Comparison of ENCODE assay signal across 10 cellular contexts in the genomic region with DNA sequence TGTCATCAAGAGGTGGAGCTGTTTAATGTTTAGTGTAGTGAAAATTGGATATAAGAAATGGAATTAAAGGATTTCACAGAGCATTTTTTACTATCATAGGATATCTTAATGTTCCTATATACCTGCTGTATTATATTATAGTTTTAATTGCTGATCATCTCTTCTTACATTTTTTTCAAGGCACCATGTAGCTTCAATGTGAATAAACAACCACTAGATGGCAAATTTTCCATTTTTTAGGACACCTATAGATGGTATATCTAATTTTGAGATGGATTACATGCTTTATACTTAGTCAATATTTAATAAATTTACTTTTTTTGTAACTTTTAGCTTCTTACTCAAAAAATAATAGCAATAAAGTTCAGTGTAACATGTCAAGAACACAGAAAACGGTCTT. TPM values are rescaled to one million over a fixed set of nuclear protein-coding genes. Genes with fewer than 3 reads are reported as not detected.
A peak's percentile ranks its signal among the peaks of the same experiment; 100 is the strongest.
DNase-seq lines count a peak whose midpoint lies in the region; ATAC-seq and TF ChIP-seq lines count a peak whose summit lies in the region.
"Had no signal": no experiment of that assay in that cellular context is flagged by ENCODE, and none has a peak within 500 bp of the region (broad histone marks: within the 10 kb centered on the region; RNA-seq: fewer than 3 reads in every experiment).

No MANE protein-coding gene starts in this region.

- H3K9me3 ChIP-seq in BE2C (no peaks in the 10 kb centered on the region), HCT116 (ENCODE audit: control insufficient read depth in 1 of 2, insufficient read depth in 1 of 2, low read depth in 1 of 2, low read length in 2 of 2) (no peaks in the 10 kb centered on the region; a peak in 1 of 4 replicates), OCI-LY3 (ENCODE audit: insufficient read depth, low read length) (no peaks in the 10 kb centered on the region), sigmoid colon (no peaks in the 10 kb centered on the region)

- H3K79me2 ChIP-seq in HCT116 (ENCODE audit: insufficient read depth, low read length) (no peaks in the 10 kb centered on the region), OCI-LY3 (ENCODE audit: low read length) (no peaks in the 10 kb centered on the region)
- H3K79me2 ChIP-seq: parathyroid adenoma had no signal

- CTCF ChIA-PET in HCT116 (lab: Charles Lee): interaction anchor here (0.6 to 1.7 kb wide), 7 partner anchors 8 to 1044 kb away, joined by 3 to 7 read pairs (median 3); no protein-coding TSS in a partner anchor

- TF ChIP-seq CTCF in BE2C (IDR thresholded peaks at IDR 0.05; ENCODE audit: low read depth, low read length) (peak; percentile 54), HCT116 (IDR thresholded peaks at IDR 0.05 in 2 of 3, conservative IDR thresholded peaks at IDR 0.05 in 1 of 3; ENCODE audit: borderline replicate concordance in 1 of 3, insufficient read depth in 1 of 3, low read depth in 2 of 3, low read length in 2 of 3) (peak in 2 of 3 experiments; percentile 33 to 42; a peak in 3 of 6 replicates), OCI-LY3 (IDR thresholded peaks at IDR 0.05; ENCODE audit: low read depth, low read length) (peak; percentile 88), epithelial cell of proximal tubule (conservative IDR thresholded peaks at IDR 0.05; ENCODE audit: low read depth, low read length) (peak; percentile 62), sigmoid colon (IDR thresholded peaks at IDR 0.05) (no peak)

- H3K27me3 ChIP-seq in BE2C: no peaks in the 10 kb centered on the region
- no peaks in the 10 kb centered on the region for H3K27me3 ChIP-seq in HCT116 (ENCODE audit: insufficient read depth, low read length)
- no peaks in the 10 kb centered on the region for H3K27me3 ChIP-seq in OCI-LY3 (ENCODE audit: low read depth, low read length)
- no peaks in the 10 kb centered on the region for H3K27me3 ChIP-seq in sigmoid colon

- no peaks in the 10 kb centered on the region for H3K36me3 ChIP-seq in BE2C
- no peaks in the 10 kb centered on the region for H3K36me3 ChIP-seq in HCT116 (ENCODE audit: control insufficient read depth in 1 of 2, insufficient read depth in 2 of 2, low read length in 2 of 2)
- H3K36me3 ChIP-seq in OCI-LY3 (replicated peaks; ENCODE audit: low read depth, low read length): no peaks in the 10 kb centered on the region
- no peaks in the 10 kb centered on the region for H3K36me3 ChIP-seq in sigmoid colon

- H2AFZ ChIP-seq in HCT116 (ENCODE audit: low read depth, low read length, poor library complexity, severe bottlenecking): no peak overlapping the region
- no peak overlapping the region for H2AFZ ChIP-seq in OCI-LY3 (ENCODE audit: low read depth, low read length)
- H2AFZ ChIP-seq: parathyroid adenoma had no signal

- H3K9me2 ChIP-seq in HCT116 (ENCODE audit: insufficient read depth): no peaks in the 10 kb centered on the region

- H4K20me1 ChIP-seq in HCT116 (ENCODE audit: insufficient read depth): no peaks in the 10 kb centered on the region
- H4K20me1 ChIP-seq in OCI-LY3 (ENCODE audit: insufficient read depth, low read length): no peaks in the 10 kb centered on the region

- POLR2A ChIA-PET in HCT116 (lab: Charles Lee): no interaction called here

- no peak for ATAC-seq in HCT116

- BruUV-seq in HCT116 (replicated peaks; lab: Mats Ljungman, UMichigan): no TSS peak

- TF ChIP-seq POLR2A in HCT116 (IDR thresholded peaks at IDR 0.05; ENCODE audit: borderline replicate concordance, extremely low read depth, insufficient read depth, insufficient read length) (no peak), sigmoid colon (IDR thresholded peaks at IDR 0.05) (no peak)

- 18 to 51% methylated on average over 1 of the region's 1 CpG for WGBS in sigmoid colon, 2 donors

- DNase-seq in BE2C: no peak
- peak; percentile 2 for DNase-seq in HCT116 (ENCODE audit: low read depth, low spot score)
- no peak for DNase-seq in epithelial cell of proximal tubule (ENCODE audit: low read depth)
- DNase-seq in hippocampal formation (lab: John Stamatoyannopoulos, UW): no peak
- no peak for DNase-seq in sigmoid colon
- DNase-seq in activated naive CD4-positive, alpha-beta T cell treated with Interleukin-2 at 50 U/mL for 16 hours: no peak
- DNase-seq in mucosa of gallbladder (ENCODE audit: low spot score): no peak
- DNase-seq: DMS79 had no signal

- H3K4me2 ChIP-seq in HCT116 (ENCODE audit: low read length) (no peak overlapping the region), OCI-LY3 (ENCODE audit: low read length) (no peak overlapping the region)

- H3K4me3 ChIP-seq in BE2C (ENCODE audit: low read depth, low read length): no peak overlapping the region
- H3K4me3 ChIP-seq in HCT116 (replicated peaks in 1 of 2; ENCODE audit: low read depth in 1 of 2, low read length in 2 of 2): no peak overlapping the region
- no peak overlapping the region for H3K4me3 ChIP-seq in OCI-LY3 (ENCODE audit: low read length)
- H3K4me3 ChIP-seq in epithelial cell of proximal tubule (ENCODE audit: low read depth, low read length): no peak overlapping the region
- no peak overlapping the region for H3K4me3 ChIP-seq in sigmoid colon

- TF ChIP-seq EP300 in sigmoid colon (IDR thresholded peaks at IDR 0.05): no peak

- H3K9ac ChIP-seq in HCT116 (ENCODE audit: low read length) (no peak overlapping the region), OCI-LY3 (ENCODE audit: low read length) (no peak overlapping the region)
- H3K9ac ChIP-seq: parathyroid adenoma had no signal

- peaks cover 6% of the 10 kb centered on the region for H3K4me1 ChIP-seq in BE2C
- H3K4me1 ChIP-seq in HCT116 (ENCODE audit: control insufficient read depth in 1 of 2, insufficient read depth in 2 of 2, low read length in 2 of 2): no peaks in the 10 kb centered on the region
- H3K4me1 ChIP-seq in OCI-LY3 (ENCODE audit: low read length): no peaks in the 10 kb centered on the region
- no peaks in the 10 kb centered on the region for H3K4me1 ChIP-seq in sigmoid colon
- H3K4me1 ChIP-seq: parathyroid adenoma had no signal

- intact Hi-C loops in HCT116 (cut with micrococcal nuclease) (loop anchor here (5.0 kb wide), 1 partner anchor 469 kb away; no protein-coding TSS in a partner anchor), sigmoid colon (cut with DNase I) (no loop called here)

- RAD21 ChIA-PET in HCT116 (lab: Charles Lee; ENCODE audit: low non-redundant PET in 1 of 2, low total read pairs in 2 of 2, uncharacterized antibody in 2 of 2, unreplicated experiment in 2 of 2): no interaction called here

- no peak; the same call in 1 of the 2 replicates for TF ChIP-seq RAD21 in HCT116 (IDR thresholded peaks at IDR 0.05; ENCODE audit: low read depth)

- H3K27ac ChIP-seq in HCT116 (ENCODE audit: low read depth, low read length): no peak overlapping the region
- no peak overlapping the region for H3K27ac ChIP-seq in OCI-LY3 (ENCODE audit: low read length)
- H3K27ac ChIP-seq in sigmoid colon: no peak overlapping the region
- H3K27ac ChIP-seq: parathyroid adenoma had no signal

TF ChIP-seq in HCT116, 20 proteins besides CTCF, POLR2A, EP300 and RAD21:
- no peak for TF ChIP-seq JUND (IDR thresholded peaks at IDR 0.05)
- TF ChIP-seq POLR2AphosphoS5 (IDR thresholded peaks at IDR 0.05; ENCODE audit: low read depth, low read length): no peak

RNA-seq across cellular contexts. Expression of gene ATXN8OS, which starts 9.0 kb away (rescaled TPM):
- not detected for polyA plus RNA-seq in BE2C (2012; ENCODE audit: insufficient read depth, insufficient read length, low read depth)
- not detected for total RNA-seq in HCT116 (2021; ENCODE audit: unreplicated experiment)
- not detected in 2 replicates for polyA plus RNA-seq in HCT116 (2012)
- not detected in 2 replicates for total RNA-seq in epithelial cell of proximal tubule
- not detected for total RNA-seq in sigmoid colon
- polyA plus RNA-seq in sigmoid colon: not detected
- total RNA-seq in mucosa of gallbladder: not detected

RNA-seq across cellular contexts. Expression of gene KLHL1, which starts 9.6 kb away (rescaled TPM):
- 0.11 TPM for polyA plus RNA-seq in BE2C (2012; ENCODE audit: insufficient read depth, insufficient read length, low read depth)
- not detected for total RNA-seq in HCT116 (2021; ENCODE audit: unreplicated experiment)
- polyA plus RNA-seq in HCT116 (2012): not detected in 2 replicates
- not detected in 2 replicates for total RNA-seq in epithelial cell of proximal tubule
- total RNA-seq in sigmoid colon: under 1 TPM in 2 of 4 donors, not detected in 2; 0.27 to 0.36 TPM
- polyA plus RNA-seq in sigmoid colon: under 1 TPM in 1 of 3 donors, not detected in 2; 0.10 TPM
- total RNA-seq in mucosa of gallbladder: not detected

Comparison
In these comparisons a context has a peak if more than half of its experiments do, and no peak if none do; other contexts are left out.
1. CTCF ChIP-seq: peak in BE2C (single experiment), HCT116 (2 of 3), OCI-LY3 (single experiment) and epithelial cell of proximal tubule (single experiment); none in sigmoid colon (0 of 4).